In the genomic region with DNA sequence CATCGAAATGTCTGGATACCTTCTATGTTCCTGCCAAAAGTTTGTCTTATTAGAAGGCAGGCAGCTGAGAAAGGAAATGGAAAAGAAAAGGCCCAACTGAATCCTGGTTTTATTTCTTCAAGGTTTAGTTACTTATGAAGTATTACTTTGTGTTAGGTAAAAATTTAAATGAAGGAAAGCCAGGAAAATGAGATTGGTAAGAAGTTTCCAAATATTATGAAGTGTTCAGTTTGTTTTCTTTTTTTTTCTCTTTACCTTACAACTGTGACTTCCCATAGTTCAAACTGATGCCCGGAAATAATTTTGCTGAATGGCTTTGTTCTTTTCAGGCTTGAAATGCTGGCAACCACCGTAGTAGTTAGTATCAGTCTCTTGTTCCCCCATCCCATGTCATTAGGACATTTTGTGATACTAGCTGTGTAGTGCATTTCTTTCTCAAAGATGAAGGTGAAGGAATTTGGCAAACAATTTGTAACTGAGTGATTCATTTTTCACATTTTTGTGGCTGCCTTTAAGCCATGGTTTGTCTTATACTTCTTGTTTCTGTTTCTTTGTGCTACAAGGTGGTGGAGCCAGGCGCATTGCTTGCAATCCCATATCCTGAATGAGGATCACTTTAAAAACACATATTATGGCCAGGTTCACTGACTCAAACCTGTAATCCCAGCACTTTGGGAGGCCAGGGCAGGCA, we compare ENCODE assay signal across 1 cellular context.
TF ChIP-seq lines count a peak whose summit lies in the region.

No MANE protein-coding gene starts in this region.

TF ChIP-seq in GM12878, 131 proteins besides CTCF, POLR2A, EP300 and RAD21 (continues in another document):
- TF ChIP-seq, protein P1, sequence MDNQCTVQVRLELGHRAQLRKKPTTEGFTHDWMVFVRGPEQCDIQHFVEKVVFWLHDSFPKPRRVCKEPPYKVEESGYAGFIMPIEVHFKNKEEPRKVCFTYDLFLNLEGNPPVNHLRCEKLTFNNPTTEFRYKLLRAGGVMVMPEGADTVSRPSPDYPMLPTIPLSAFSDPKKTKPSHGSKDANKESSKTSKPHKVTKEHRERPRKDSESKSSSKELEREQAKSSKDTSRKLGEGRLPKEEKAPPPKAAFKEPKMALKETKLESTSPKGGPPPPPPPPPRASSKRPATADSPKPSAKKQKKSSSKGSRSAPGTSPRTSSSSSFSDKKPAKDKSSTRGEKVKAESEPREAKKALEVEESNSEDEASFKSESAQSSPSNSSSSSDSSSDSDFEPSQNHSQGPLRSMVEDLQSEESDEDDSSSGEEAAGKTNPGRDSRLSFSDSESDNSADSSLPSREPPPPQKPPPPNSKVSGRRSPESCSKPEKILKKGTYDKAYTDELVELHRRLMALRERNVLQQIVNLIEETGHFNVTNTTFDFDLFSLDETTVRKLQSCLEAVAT (IDR thresholded peaks at IDR 0.05): peak; percentile 15; the same call in 1 of the 2 replicates
- no peak for TF ChIP-seq NFXL1 (IDR thresholded peaks at IDR 0.05; ENCODE audit: borderline replicate concordance)
- TF ChIP-seq FOXM1 (IDR thresholded peaks at IDR 0.05; ENCODE audit: low read depth, low read length): no peak
- TF ChIP-seq CHD2 (IDR thresholded peaks at IDR 0.05; ENCODE audit: borderline replicate concordance, low read depth, low read length): no peak
- no peak for TF ChIP-seq SMC3 (IDR thresholded peaks at IDR 0.05; ENCODE audit: borderline replicate concordance, low read length)
- no peak for TF ChIP-seq GATAD2B (conservative IDR thresholded peaks at IDR 0.05; ENCODE audit: low read depth)
- TF ChIP-seq EED (IDR thresholded peaks at IDR 0.05; ENCODE audit: low read depth): peak; percentile 70
- TF ChIP-seq TAF1 (IDR thresholded peaks at IDR 0.05; ENCODE audit: borderline replicate concordance, low read depth, low read length): no peak
- TF ChIP-seq, protein P2, sequence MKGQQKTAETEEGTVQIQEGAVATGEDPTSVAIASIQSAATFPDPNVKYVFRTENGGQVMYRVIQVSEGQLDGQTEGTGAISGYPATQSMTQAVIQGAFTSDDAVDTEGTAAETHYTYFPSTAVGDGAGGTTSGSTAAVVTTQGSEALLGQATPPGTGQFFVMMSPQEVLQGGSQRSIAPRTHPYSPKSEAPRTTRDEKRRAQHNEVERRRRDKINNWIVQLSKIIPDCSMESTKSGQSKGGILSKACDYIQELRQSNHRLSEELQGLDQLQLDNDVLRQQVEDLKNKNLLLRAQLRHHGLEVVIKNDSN (IDR thresholded peaks at IDR 0.05; ENCODE audit: borderline replicate concordance, extremely low read length, insufficient read depth, low read depth, low read length): no peak
- TF ChIP-seq SREBF1 (IDR thresholded peaks at IDR 0.05; ENCODE audit: low read length): no peak
- TF ChIP-seq, protein P3, sequence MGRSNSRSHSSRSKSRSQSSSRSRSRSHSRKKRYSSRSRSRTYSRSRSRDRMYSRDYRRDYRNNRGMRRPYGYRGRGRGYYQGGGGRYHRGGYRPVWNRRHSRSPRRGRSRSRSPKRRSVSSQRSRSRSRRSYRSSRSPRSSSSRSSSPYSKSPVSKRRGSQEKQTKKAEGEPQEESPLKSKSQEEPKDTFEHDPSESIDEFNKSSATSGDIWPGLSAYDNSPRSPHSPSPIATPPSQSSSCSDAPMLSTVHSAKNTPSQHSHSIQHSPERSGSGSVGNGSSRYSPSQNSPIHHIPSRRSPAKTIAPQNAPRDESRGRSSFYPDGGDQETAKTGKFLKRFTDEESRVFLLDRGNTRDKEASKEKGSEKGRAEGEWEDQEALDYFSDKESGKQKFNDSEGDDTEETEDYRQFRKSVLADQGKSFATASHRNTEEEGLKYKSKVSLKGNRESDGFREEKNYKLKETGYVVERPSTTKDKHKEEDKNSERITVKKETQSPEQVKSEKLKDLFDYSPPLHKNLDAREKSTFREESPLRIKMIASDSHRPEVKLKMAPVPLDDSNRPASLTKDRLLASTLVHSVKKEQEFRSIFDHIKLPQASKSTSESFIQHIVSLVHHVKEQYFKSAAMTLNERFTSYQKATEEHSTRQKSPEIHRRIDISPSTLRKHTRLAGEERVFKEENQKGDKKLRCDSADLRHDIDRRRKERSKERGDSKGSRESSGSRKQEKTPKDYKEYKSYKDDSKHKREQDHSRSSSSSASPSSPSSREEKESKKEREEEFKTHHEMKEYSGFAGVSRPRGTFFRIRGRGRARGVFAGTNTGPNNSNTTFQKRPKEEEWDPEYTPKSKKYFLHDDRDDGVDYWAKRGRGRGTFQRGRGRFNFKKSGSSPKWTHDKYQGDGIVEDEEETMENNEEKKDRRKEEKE (IDR thresholded peaks at IDR 0.05): no peak
- peak; percentile 79 for TF ChIP-seq NFIC (IDR thresholded peaks at IDR 0.05; ENCODE audit: low read depth, low read length)
- TF ChIP-seq POLR2AphosphoS5 (IDR thresholded peaks at IDR 0.05; ENCODE audit: low read length): no peak
- TF ChIP-seq MTA2 (IDR thresholded peaks at IDR 0.05; ENCODE audit: low read depth): peak; percentile 70
- TF ChIP-seq, protein P4, sequence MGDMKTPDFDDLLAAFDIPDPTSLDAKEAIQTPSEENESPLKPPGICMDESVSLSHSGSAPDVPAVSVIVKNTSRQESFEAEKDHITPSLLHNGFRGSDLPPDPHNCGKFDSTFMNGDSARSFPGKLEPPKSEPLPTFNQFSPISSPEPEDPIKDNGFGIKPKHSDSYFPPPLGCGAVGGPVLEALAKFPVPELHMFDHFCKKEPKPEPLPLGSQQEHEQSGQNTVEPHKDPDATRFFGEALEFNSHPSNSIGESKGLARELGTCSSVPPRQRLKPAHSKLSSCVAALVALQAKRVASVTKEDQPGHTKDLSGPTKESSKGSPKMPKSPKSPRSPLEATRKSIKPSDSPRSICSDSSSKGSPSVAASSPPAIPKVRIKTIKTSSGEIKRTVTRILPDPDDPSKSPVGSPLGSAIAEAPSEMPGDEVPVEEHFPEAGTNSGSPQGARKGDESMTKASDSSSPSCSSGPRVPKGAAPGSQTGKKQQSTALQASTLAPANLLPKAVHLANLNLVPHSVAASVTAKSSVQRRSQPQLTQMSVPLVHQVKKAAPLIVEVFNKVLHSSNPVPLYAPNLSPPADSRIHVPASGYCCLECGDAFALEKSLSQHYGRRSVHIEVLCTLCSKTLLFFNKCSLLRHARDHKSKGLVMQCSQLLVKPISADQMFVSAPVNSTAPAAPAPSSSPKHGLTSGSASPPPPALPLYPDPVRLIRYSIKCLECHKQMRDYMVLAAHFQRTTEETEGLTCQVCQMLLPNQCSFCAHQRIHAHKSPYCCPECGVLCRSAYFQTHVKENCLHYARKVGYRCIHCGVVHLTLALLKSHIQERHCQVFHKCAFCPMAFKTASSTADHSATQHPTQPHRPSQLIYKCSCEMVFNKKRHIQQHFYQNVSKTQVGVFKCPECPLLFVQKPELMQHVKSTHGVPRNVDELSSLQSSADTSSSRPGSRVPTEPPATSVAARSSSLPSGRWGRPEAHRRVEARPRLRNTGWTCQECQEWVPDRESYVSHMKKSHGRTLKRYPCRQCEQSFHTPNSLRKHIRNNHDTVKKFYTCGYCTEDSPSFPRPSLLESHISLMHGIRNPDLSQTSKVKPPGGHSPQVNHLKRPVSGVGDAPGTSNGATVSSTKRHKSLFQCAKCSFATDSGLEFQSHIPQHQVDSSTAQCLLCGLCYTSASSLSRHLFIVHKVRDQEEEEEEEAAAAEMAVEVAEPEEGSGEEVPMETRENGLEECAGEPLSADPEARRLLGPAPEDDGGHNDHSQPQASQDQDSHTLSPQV (IDR thresholded peaks at IDR 0.05): no peak
- TF ChIP-seq MTA3 (IDR thresholded peaks at IDR 0.05; ENCODE audit: borderline replicate concordance, low read length): no peak
- TF ChIP-seq ZSCAN29 (IDR thresholded peaks at IDR 0.05): no peak
- TF ChIP-seq PML (IDR thresholded peaks at IDR 0.05; ENCODE audit: low read length): no peak
- TF ChIP-seq ZNF217 (IDR thresholded peaks at IDR 0.05): no peak
- TF ChIP-seq EGR1 (IDR thresholded peaks at IDR 0.05; ENCODE audit: borderline replicate concordance in 1 of 2, low read depth in 2 of 2, low read length in 2 of 2): no peak
- no peak for TF ChIP-seq LARP7 (IDR thresholded peaks at IDR 0.05)
- TF ChIP-seq, protein P5, sequence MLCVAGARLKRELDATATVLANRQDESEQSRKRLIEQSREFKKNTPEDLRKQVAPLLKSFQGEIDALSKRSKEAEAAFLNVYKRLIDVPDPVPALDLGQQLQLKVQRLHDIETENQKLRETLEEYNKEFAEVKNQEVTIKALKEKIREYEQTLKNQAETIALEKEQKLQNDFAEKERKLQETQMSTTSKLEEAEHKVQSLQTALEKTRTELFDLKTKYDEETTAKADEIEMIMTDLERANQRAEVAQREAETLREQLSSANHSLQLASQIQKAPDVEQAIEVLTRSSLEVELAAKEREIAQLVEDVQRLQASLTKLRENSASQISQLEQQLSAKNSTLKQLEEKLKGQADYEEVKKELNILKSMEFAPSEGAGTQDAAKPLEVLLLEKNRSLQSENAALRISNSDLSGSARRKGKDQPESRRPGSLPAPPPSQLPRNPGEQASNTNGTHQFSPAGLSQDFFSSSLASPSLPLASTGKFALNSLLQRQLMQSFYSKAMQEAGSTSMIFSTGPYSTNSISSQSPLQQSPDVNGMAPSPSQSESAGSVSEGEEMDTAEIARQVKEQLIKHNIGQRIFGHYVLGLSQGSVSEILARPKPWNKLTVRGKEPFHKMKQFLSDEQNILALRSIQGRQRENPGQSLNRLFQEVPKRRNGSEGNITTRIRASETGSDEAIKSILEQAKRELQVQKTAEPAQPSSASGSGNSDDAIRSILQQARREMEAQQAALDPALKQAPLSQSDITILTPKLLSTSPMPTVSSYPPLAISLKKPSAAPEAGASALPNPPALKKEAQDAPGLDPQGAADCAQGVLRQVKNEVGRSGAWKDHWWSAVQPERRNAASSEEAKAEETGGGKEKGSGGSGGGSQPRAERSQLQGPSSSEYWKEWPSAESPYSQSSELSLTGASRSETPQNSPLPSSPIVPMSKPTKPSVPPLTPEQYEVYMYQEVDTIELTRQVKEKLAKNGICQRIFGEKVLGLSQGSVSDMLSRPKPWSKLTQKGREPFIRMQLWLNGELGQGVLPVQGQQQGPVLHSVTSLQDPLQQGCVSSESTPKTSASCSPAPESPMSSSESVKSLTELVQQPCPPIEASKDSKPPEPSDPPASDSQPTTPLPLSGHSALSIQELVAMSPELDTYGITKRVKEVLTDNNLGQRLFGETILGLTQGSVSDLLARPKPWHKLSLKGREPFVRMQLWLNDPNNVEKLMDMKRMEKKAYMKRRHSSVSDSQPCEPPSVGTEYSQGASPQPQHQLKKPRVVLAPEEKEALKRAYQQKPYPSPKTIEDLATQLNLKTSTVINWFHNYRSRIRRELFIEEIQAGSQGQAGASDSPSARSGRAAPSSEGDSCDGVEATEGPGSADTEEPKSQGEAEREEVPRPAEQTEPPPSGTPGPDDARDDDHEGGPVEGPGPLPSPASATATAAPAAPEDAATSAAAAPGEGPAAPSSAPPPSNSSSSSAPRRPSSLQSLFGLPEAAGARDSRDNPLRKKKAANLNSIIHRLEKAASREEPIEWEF (IDR thresholded peaks at IDR 0.05; ENCODE audit: insufficient replicate concordance, low read depth, low read length): no peak
- TF ChIP-seq FOS (IDR thresholded peaks at IDR 0.05; ENCODE audit: borderline replicate concordance, extremely low read depth, insufficient read length): no peak
- TF ChIP-seq, protein P6, sequence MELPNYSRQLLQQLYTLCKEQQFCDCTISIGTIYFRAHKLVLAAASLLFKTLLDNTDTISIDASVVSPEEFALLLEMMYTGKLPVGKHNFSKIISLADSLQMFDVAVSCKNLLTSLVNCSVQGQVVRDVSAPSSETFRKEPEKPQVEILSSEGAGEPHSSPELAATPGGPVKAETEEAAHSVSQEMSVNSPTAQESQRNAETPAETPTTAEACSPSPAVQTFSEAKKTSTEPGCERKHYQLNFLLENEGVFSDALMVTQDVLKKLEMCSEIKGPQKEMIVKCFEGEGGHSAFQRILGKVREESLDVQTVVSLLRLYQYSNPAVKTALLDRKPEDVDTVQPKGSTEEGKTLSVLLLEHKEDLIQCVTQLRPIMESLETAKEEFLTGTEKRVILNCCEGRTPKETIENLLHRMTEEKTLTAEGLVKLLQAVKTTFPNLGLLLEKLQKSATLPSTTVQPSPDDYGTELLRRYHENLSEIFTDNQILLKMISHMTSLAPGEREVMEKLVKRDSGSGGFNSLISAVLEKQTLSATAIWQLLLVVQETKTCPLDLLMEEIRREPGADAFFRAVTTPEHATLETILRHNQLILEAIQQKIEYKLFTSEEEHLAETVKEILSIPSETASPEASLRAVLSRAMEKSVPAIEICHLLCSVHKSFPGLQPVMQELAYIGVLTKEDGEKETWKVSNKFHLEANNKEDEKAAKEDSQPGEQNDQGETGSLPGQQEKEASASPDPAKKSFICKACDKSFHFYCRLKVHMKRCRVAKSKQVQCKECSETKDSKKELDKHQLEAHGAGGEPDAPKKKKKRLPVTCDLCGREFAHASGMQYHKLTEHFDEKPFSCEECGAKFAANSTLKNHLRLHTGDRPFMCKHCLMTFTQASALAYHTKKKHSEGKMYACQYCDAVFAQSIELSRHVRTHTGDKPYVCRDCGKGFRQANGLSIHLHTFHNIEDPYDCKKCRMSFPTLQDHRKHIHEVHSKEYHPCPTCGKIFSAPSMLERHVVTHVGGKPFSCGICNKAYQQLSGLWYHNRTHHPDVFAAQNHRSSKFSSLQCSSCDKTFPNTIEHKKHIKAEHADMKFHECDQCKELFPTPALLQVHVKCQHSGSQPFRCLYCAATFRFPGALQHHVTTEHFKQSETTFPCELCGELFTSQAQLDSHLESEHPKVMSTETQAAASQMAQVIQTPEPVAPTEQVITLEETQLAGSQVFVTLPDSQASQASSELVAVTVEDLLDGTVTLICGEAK (IDR thresholded peaks at IDR 0.05; ENCODE audit: borderline replicate concordance): no peak
- TF ChIP-seq, protein P7, sequence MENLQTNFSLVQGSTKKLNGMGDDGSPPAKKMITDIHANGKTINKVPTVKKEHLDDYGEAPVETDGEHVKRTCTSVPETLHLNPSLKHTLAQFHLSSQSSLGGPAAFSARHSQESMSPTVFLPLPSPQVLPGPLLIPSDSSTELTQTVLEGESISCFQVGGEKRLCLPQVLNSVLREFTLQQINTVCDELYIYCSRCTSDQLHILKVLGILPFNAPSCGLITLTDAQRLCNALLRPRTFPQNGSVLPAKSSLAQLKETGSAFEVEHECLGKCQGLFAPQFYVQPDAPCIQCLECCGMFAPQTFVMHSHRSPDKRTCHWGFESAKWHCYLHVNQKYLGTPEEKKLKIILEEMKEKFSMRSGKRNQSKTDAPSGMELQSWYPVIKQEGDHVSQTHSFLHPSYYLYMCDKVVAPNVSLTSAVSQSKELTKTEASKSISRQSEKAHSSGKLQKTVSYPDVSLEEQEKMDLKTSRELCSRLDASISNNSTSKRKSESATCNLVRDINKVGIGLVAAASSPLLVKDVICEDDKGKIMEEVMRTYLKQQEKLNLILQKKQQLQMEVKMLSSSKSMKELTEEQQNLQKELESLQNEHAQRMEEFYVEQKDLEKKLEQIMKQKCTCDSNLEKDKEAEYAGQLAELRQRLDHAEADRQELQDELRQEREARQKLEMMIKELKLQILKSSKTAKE (IDR thresholded peaks at IDR 0.05; ENCODE audit: low read depth, poor library complexity, severe bottlenecking): no peak
- no peak for TF ChIP-seq ZZZ3 (IDR thresholded peaks at IDR 0.05; ENCODE audit: control insufficient read depth, insufficient read length, low read depth)
- no peak for TF ChIP-seq KAT2A (conservative IDR thresholded peaks at IDR 0.05; ENCODE audit: control insufficient read depth, low read depth, low read length)
- no peak for TF ChIP-seq STAT3 (IDR thresholded peaks at IDR 0.05; ENCODE audit: low read depth, low read length)
- TF ChIP-seq CHD4 (IDR thresholded peaks at IDR 0.05): no peak
- no peak for TF ChIP-seq ZBED1 (IDR thresholded peaks at IDR 0.05; ENCODE audit: borderline replicate concordance)
